In the genomic region with DNA sequence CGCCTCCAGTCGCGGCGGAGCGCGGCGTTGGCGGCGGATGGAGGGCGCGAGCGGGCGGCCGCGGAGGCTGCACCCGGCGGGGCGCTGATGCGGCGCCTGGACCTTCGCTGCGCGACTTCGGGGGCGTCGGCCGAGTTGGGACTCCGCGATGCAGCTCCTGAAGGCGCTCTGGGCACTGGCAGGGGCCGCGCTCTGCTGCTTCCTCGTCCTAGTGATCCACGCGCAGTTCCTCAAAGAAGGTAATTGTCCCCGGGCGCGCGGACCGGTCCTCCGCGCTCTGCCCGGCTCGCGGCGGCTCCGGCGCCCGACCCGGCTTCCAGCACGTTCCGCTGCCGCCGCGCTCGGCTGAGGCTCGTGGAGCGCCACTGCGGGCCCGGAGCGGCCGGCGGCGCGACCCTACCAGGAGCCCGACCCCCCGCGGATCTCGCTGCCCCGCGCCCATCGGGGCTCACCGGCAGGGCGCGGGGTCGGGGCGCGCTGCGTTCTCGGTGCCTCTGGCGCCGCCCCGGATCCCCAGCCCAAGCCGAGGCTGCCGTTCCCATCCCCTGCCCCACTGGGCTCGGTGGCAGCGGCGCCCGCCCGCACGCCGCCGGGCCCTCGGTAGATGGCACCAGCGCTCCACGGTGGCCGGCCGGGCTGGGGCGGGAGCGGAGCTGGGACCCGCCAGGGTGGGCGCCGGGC, we compare ENCODE assay signal across 9 cellular contexts.
DNase-seq lines count a peak whose midpoint lies in the region; ATAC-seq and TF ChIP-seq lines count a peak whose summit lies in the region.
"Had no signal": no experiment of that assay in that cellular context is flagged by ENCODE, and none has a peak within 500 bp of the region (broad histone marks: within the 10 kb centered on the region; RNA-seq: fewer than 3 reads in every experiment).

No MANE protein-coding gene starts in this region.

- ATAC-seq in left lung (peak; percentile 60), HG02798 (IDR thresholded peaks at IDR 0.05; ENCODE audit: poor library complexity, unreplicated experiment) (no peak)

- no peak for TF ChIP-seq EP300 in transverse colon (IDR thresholded peaks at IDR 0.05; ENCODE audit: low read depth)

- H3K27me3 ChIP-seq in left lung, result peaks cover 15 to 75% of the 10 kb centered on the region in 2 donors
- peaks cover 47% of the 10 kb centered on the region for H3K27me3 ChIP-seq in transverse colon

- H3K27ac ChIP-seq in left lung (no peak overlapping the region), transverse colon (no peak overlapping the region)

- H3K36me3 ChIP-seq in left lung (no peaks in the 10 kb centered on the region), transverse colon (no peaks in the 10 kb centered on the region)

- H3K9me3 ChIP-seq in left lung (peaks cover 0 to 6% of the 10 kb centered on the region in 2 donors), transverse colon (no peaks in the 10 kb centered on the region)

- in situ Hi-C loops in astrocyte of the cerebellum (cut with HindIII; ENCODE audit: low sequenced_read_pairs), result no loop called here
- in situ Hi-C loops in transverse colon (cut with MboI; ENCODE audit: low pct_ligation_motif_present in 1 of 4, low pct_unique_long_range_greater_than_20kb in 1 of 4, low sequenced_read_pairs in 3 of 4), result no loop called here

- TF ChIP-seq CTCF in astrocyte of the cerebellum (IDR thresholded peaks at IDR 0.05; ENCODE audit: low read depth, low read length, missing control alignments) (peak; percentile 42), left lung (IDR thresholded peaks at IDR 0.05) (peak in 1 of 2 donors; percentile 31), transverse colon (IDR thresholded peaks at IDR 0.05) (peak in 1 of 5 experiments; percentile 16)

- peak; percentile 25 for DNase-seq in activated CD4-positive, alpha-beta T cell treated with anti-CD3 and anti-CD28 coated beads for 48 hours
- DNase-seq in activated CD4-positive, alpha-beta T cell treated with anti-CD3 and anti-CD28 coated beads, Interleukin-2, amount 50 U/mL, for 1 hour, result no peak
- DNase-seq in astrocyte of the cerebellum (ENCODE audit: low read depth), result no peak
- peak in 1 of 2 donors; percentile 80 for DNase-seq in left lung
- DNase-seq in transverse colon, result no peak
- DNase-seq in NCI-H2196 treated with DMSO at 0.1 percent for 48 hours (lab: John Stamatoyannopoulos, UW; ENCODE audit: unreplicated experiment), result no peak
- no peak for DNase-seq in GM19238 (ENCODE audit: insufficient read length, low spot score)
- DNase-seq: CD8-positive, alpha-beta memory T cell had no signal

- peaks cover 0 to 9% of the 10 kb centered on the region in 2 donors for H3K4me1 ChIP-seq in left lung
- no peaks in the 10 kb centered on the region for H3K4me1 ChIP-seq in transverse colon

- 5% methylated on average over 41 of the region's 103 CpGs; no CpG with 5 or more reads in 1 of the 2 donors for WGBS in transverse colon (ENCODE audit: low coverage in 1 of 2), 2 donors

- no peak for TF ChIP-seq POLR2A in transverse colon (IDR thresholded peaks at IDR 0.05)

- intact Hi-C loops in left lung (cut with DNase I), result loop anchor here in 1 of 2 donors (10.0 kb wide), 1 partner anchor 728 kb away; no protein-coding TSS in a partner anchor
- intact Hi-C loops in transverse colon (cut with DNase I; ENCODE audit: low total_unique reads), result loop anchor here (10.0 kb wide), 1 partner anchor 728 kb away; no protein-coding TSS in a partner anchor

- H3K4me3 ChIP-seq in astrocyte of the cerebellum (ENCODE audit: low read depth, low read length) (no peak overlapping the region), left lung (peak overlapping the region in 1 of 2 donors; percentile 19), transverse colon (peak overlapping the region in 3 of 4 donors; percentile 6 to 30 (median 19))
